26 cellular contexts compared by ENCODE assay signal in genomic region chrX:39115166-39115565, GRCh38.
"Had no signal": no experiment of that assay in that cellular context is flagged by ENCODE, and none has a peak within 500 bp of the region (broad histone marks: within the 10 kb centered on the region; RNA-seq: fewer than 3 reads in every experiment).

No MANE protein-coding gene starts in this region.

- H3K4me3 ChIP-seq: left lung, lower lobe of right lung, ovary, right atrium auricular region, right lobe of liver, smooth muscle cell, testis, thyroid gland, transverse colon, upper lobe of left lung, vagina had no signal

- ATAC-seq: left colon; left lung; lower lobe of right lung; naive thymus-derived CD4-positive, alpha-beta T cell; natural killer cell treated with Interleukin-12 subunit alpha and Interleukin-12 subunit beta and Interleukin-15 and Interleukin-18, amount 100 ng/mL, for 72 hours; right lobe of liver; stimulated activated memory B cell treated with anti-CD40 and anti-IgM and Interleukin-4, amounts not matched to agents 10 μg/mL and 1 μg/mL and 100 μg/mL, for 72 hours; stimulated activated naive CD8-positive, alpha-beta T cell treated with anti-CD3 and anti-CD28 coated beads, Interleukin-15, amount 100 ng/mL, for 72 hours had no signal

- H3K36me3 ChIP-seq: left lung, lower lobe of right lung, ovary, right atrium auricular region, right lobe of liver, thyroid gland, transverse colon, upper lobe of left lung, vagina had no signal

- DNase-seq: immature natural killer cell; kidney; left colon; left lung; lower lobe of right lung; mesendoderm; naive thymus-derived CD4-positive, alpha-beta T cell; ovary; right lobe of liver; stimulated activated CD4-positive, alpha-beta T cell treated with anti-CD3 and anti-CD28 coated beads, Interleukin-1b, Interleukin-23, amount 100 ng/mL, for 48 hours; stimulated activated CD4-positive, alpha-beta T cell treated with anti-CD3 and anti-CD28 coated beads, Interleukin-2, amount 100 ng/mL, for 48 hours; stimulated activated CD4-positive, alpha-beta T cell treated with anti-CD3 and anti-CD28 coated beads, Interleukin-4, amount 100 ng/mL, for 4 hours; stimulated activated CD8-positive, alpha-beta memory T cell treated with anti-CD3 and anti-CD28 coated beads, Interleukin-4, amount 100 ng/mL, for 48 hours; stimulated activated naive CD4-positive, alpha-beta T cell treated with Interleukin-2 at 50 U/mL for 16 hours; stimulated activated naive CD8-positive, alpha-beta T cell treated with anti-CD3 and anti-CD28 coated beads, Interleukin-15, amount 100 ng/mL, for 72 hours; substantia nigra; testis; thyroid gland; transverse colon; upper lobe of left lung had no signal

- FAIRE-seq: islet of Langerhans, kidney had no signal

- H3K27me3 ChIP-seq: left lung, ovary, right atrium auricular region, right lobe of liver, testis, thyroid gland, transverse colon, upper lobe of left lung, vagina had no signal
